In genomic region chr17:7856840-7857723, GRCh38 we compare ENCODE assay signal across 8 cellular contexts. TPM values are rescaled to one million over a fixed set of nuclear protein-coding genes. Genes with fewer than 3 reads are reported as not detected.
DNase-seq lines count a peak whose midpoint lies in the region; ATAC-seq and TF ChIP-seq lines count a peak whose summit lies in the region.

TSS of gene NAA38 (minus strand) at chr17:7857559. CDS start at chr17:7857463, 96 bp downstream.

- DNase-seq in ELF-1 (ENCODE audit: low read depth, low spot score), result peak; percentile 100
- peak; percentile 93 for DNase-seq in GOT3 (lab: John Stamatoyannopoulos, UW)
- DNase-seq in RPMI8226, result peak; percentile 97
- peak; percentile 100 for DNase-seq in fibroblast of pulmonary artery (ENCODE audit: low read depth)
- peak; percentile 96 for DNase-seq in stimulated activated naive CD8-positive, alpha-beta T cell treated with anti-CD3 and anti-CD28 coated beads, Interleukin-15, amount 100 ng/mL, for 72 hours

- TF ChIP-seq CTCF in LNCAP (IDR thresholded peaks at IDR 0.05), result peak; percentile 44; the same call in 1 of the 2 replicates
- TF ChIP-seq CTCF in fibroblast of pulmonary artery (IDR thresholded peaks at IDR 0.05; ENCODE audit: low read length, missing control alignments), result peak; percentile 37
- TF ChIP-seq CTCF in nephron (IDR thresholded peaks at IDR 0.05; ENCODE audit: unreplicated experiment in 3 of 3), result peak; percentile 20 to 45 (median 34)

- peak within 1 kb of the TSS; percentile 81 for H3K4me3 ChIP-seq in fibroblast of pulmonary artery (replicated peaks; ENCODE audit: low read depth, low read length)

- H3K9me3 Mint-ChIP-seq in activated T-helper 17 cell treated with anti-CD3 and anti-CD28 coated beads, Interleukin-2, amount 50 U/mL, for 72 hours, result no peaks in the 10 kb centered on the region
- no peaks in the 10 kb centered on the region for H3K9me3 Mint-ChIP-seq in nephron
- H3K9me3 Mint-ChIP-seq in stimulated activated naive CD8-positive, alpha-beta T cell treated with anti-CD3 and anti-CD28 coated beads, Interleukin-15, amount 100 ng/mL, for 72 hours, result no peaks in the 10 kb centered on the region

- H3K27me3 Mint-ChIP-seq in activated T-helper 17 cell treated with anti-CD3 and anti-CD28 coated beads, Interleukin-2, amount 50 U/mL, for 72 hours, result no peaks in the 10 kb centered on the region
- peaks cover 3% of the 10 kb centered on the region for H3K27me3 Mint-ChIP-seq in nephron (ENCODE audit: low read depth)
- no peaks in the 10 kb centered on the region for H3K27me3 Mint-ChIP-seq in stimulated activated naive CD8-positive, alpha-beta T cell treated with anti-CD3 and anti-CD28 coated beads, Interleukin-15, amount 100 ng/mL, for 72 hours

- peaks cover 11% of the 10 kb centered on the region for H3K36me3 Mint-ChIP-seq in activated T-helper 17 cell treated with anti-CD3 and anti-CD28 coated beads, Interleukin-2, amount 50 U/mL, for 72 hours (ENCODE audit: low read depth)
- H3K36me3 Mint-ChIP-seq in nephron (ENCODE audit: low read depth), result peaks cover 25% of the 10 kb centered on the region

- H3K27ac Mint-ChIP-seq in activated T-helper 17 cell treated with anti-CD3 and anti-CD28 coated beads, Interleukin-2, amount 50 U/mL, for 72 hours, result no peak within 1 kb of the TSS
- no peak within 1 kb of the TSS for H3K27ac Mint-ChIP-seq in nephron
- H3K27ac Mint-ChIP-seq in stimulated activated naive CD8-positive, alpha-beta T cell treated with anti-CD3 and anti-CD28 coated beads, Interleukin-15, amount 100 ng/mL, for 72 hours, result no peak within 1 kb of the TSS

- no peak within 1 kb of the TSS for H3K4me3 Mint-ChIP-seq in activated T-helper 17 cell treated with anti-CD3 and anti-CD28 coated beads, Interleukin-2, amount 50 U/mL, for 72 hours
- H3K4me3 Mint-ChIP-seq in nephron, result no peak within 1 kb of the TSS
- H3K4me3 Mint-ChIP-seq in stimulated activated naive CD8-positive, alpha-beta T cell treated with anti-CD3 and anti-CD28 coated beads, Interleukin-15, amount 100 ng/mL, for 72 hours, result no peak within 1 kb of the TSS

- ATAC-seq in activated T-helper 17 cell treated with anti-CD3 and anti-CD28 coated beads, Interleukin-2, amount 50 U/mL, for 72 hours (replicated peaks), result peak; percentile 91
- ATAC-seq in stimulated activated naive CD8-positive, alpha-beta T cell treated with anti-CD3 and anti-CD28 coated beads, Interleukin-15, amount 100 ng/mL, for 72 hours, result peak; percentile 91

- H3K4me1 Mint-ChIP-seq in activated T-helper 17 cell treated with anti-CD3 and anti-CD28 coated beads, Interleukin-2, amount 50 U/mL, for 72 hours, result peaks cover 18% of the 10 kb centered on the region
- peaks cover 5% of the 10 kb centered on the region for H3K4me1 Mint-ChIP-seq in nephron
- peaks cover 29% of the 10 kb centered on the region for H3K4me1 Mint-ChIP-seq in stimulated activated naive CD8-positive, alpha-beta T cell treated with anti-CD3 and anti-CD28 coated beads, Interleukin-15, amount 100 ng/mL, for 72 hours

RNA-seq across cellular contexts. Expression of gene NAA38, which starts in this region (rescaled TPM):
- total RNA-seq in activated T-helper 17 cell treated with anti-CD3 and anti-CD28 coated beads, Interleukin-2, amount 50 U/mL, for 72 hours, result 100 to 1,000 TPM in 1 of 2 donors, 10 to 100 TPM in 1; 61.3 to 111 TPM

Comparison
In these comparisons a context has a peak if more than half of its experiments do, and no peak if none do; other contexts are left out.
1. Peak in every context shown above with its lines: DNase-seq, ATAC-seq and H3K4me3 ChIP-seq.